ENCODE assay signal across 21 cellular contexts in genomic region chr16:89738538-89739317, GRCh38. TPM values are rescaled to one million over a fixed set of nuclear protein-coding genes. Genes with fewer than 3 reads are reported as not detected.
DNase-seq lines count a peak whose midpoint lies in the region; ATAC-seq, FAIRE-seq and TF ChIP-seq lines count a peak whose summit lies in the region.
"Had no signal": no experiment of that assay in that cellular context is flagged by ENCODE, and none has a peak within 500 bp of the region (broad histone marks: within the 10 kb centered on the region; RNA-seq: fewer than 3 reads in every experiment).

No MANE protein-coding gene starts in this region.

- TF ChIP-seq CTCF in ascending aorta (IDR thresholded peaks at IDR 0.05): no peak
- no peak for TF ChIP-seq CTCF in esophagus squamous epithelium (IDR thresholded peaks at IDR 0.05)

- TF ChIP-seq POLR2A in esophagus squamous epithelium (IDR thresholded peaks at IDR 0.05): no peak

- H3K4me3 ChIP-seq in ascending aorta: no peak overlapping the region
- no peak overlapping the region for H3K4me3 ChIP-seq in esophagus squamous epithelium
- H3K4me3 ChIP-seq: transverse colon had no signal

- H3K27ac ChIP-seq in ascending aorta (no peak overlapping the region), esophagus squamous epithelium (no peak overlapping the region)
- H3K27ac ChIP-seq: brain microvascular endothelial cell, transverse colon had no signal

- no peak for ATAC-seq in stimulated activated naive CD8-positive, alpha-beta T cell treated with anti-CD3 and anti-CD28 coated beads, Interleukin-15, Interleukin-2, amounts not matched to agents 100 U/mL and 50 U/mL, for 24 hours
- ATAC-seq in left lobe of liver: peak; percentile 50

- DNase-seq in stimulated activated naive CD8-positive, alpha-beta T cell treated with anti-CD3 and anti-CD28 coated beads, Interleukin-15, Interleukin-2, amounts not matched to agents 100 U/mL and 50 U/mL, for 24 hours: no peak
- DNase-seq in activated T-helper 1 cell treated with anti-CD3 and anti-CD28 coated beads, Interleukin-12 subunit alpha, Interleukin-12 subunit beta, Interleukin-2, Interleukin-4 antibody, amounts not matched to agents 30 ng/mL and 10 ng/mL and 1 ng/mL, durations not matched to agents 14 hours and 24 hours and 36 hours (ENCODE audit: low spot score): no peak
- no peak for DNase-seq in left lobe of liver (ENCODE audit: low spot score)
- DNase-seq in NCI-H2171 (lab: John Stamatoyannopoulos, UW): no peak
- no peak for DNase-seq in HTR-8/SVneo (ENCODE audit: insufficient read length, low spot score)
- no peak for DNase-seq in ascending aorta (ENCODE audit: low spot score in 2 of 2)
- DNase-seq in esophagus squamous epithelium (lab: John Stamatoyannopoulos, UW): no peak
- DNase-seq: activated CD4-positive, alpha-beta T cell treated with anti-CD3 and anti-CD28 coated beads for 4 hours; activated T-cell treated with anti-CD3 and anti-CD28 coated beads for 4 hours; brain microvascular endothelial cell; cortex of kidney; GOT3; naive B cell; NCI-H1436 treated with DMSO at 0.1 percent for 48 hours; NCI-H69; stimulated activated CD4-positive, alpha-beta T cell treated with anti-CD3 and anti-CD28 coated beads, Interleukin-1b, Interleukin-23, amount 100 ng/mL, for 48 hours; stimulated activated naive CD8-positive, alpha-beta T cell treated with anti-CD3 and anti-CD28 coated beads, Interleukin-15, amount 100 ng/mL, for 72 hours; transverse colon had no signal

- no peaks in the 10 kb centered on the region for H3K9me3 Mint-ChIP-seq in stimulated activated naive CD8-positive, alpha-beta T cell treated with anti-CD3 and anti-CD28 coated beads, Interleukin-15, Interleukin-2, amounts not matched to agents 100 ng/mL and 50 ng/mL, for 24 hours
- no peaks in the 10 kb centered on the region for H3K9me3 Mint-ChIP-seq in activated T-helper 1 cell treated with anti-CD3 and anti-CD28 coated beads, Interleukin-12 subunit alpha, Interleukin-12 subunit beta, Interleukin-2, Interleukin-4 antibody, amounts not matched to agents 30 ng/mL and 10 ng/mL and 1 ng/mL, durations not matched to agents 14 hours and 24 hours and 36 hours
- H3K9me3 Mint-ChIP-seq: naive B cell; stimulated activated naive CD8-positive, alpha-beta T cell treated with anti-CD3 and anti-CD28 coated beads, Interleukin-15, amount 100 ng/mL, for 72 hours had no signal

- peaks cover 79% of the 10 kb centered on the region for H3K36me3 Mint-ChIP-seq in stimulated activated naive CD8-positive, alpha-beta T cell treated with anti-CD3 and anti-CD28 coated beads, Interleukin-15, Interleukin-2, amounts not matched to agents 100 ng/mL and 50 ng/mL, for 24 hours (ENCODE audit: low read depth)
- H3K36me3 Mint-ChIP-seq in activated T-helper 1 cell treated with anti-CD3 and anti-CD28 coated beads, Interleukin-12 subunit alpha, Interleukin-12 subunit beta, Interleukin-2, Interleukin-4 antibody, amounts not matched to agents 30 ng/mL and 10 ng/mL and 1 ng/mL, durations not matched to agents 14 hours and 24 hours and 36 hours (ENCODE audit: low read depth): peaks cover 52% of the 10 kb centered on the region
- H3K36me3 Mint-ChIP-seq: naive B cell had no signal

- WGBS in esophagus squamous epithelium, 2 donors: 72 to 83% methylated on average over 3 to 8 of the region's 20 CpGs

- intact Hi-C loops in activated T-helper 1 cell treated with anti-CD3 and anti-CD28 coated beads, Interleukin-12 subunit alpha, Interleukin-12 subunit beta, Interleukin-2, Interleukin-4 antibody, amounts not matched to agents 30 ng/mL and 10 ng/mL and 1 ng/mL, durations not matched to agents 14 hours and 24 hours and 36 hours (cut with micrococcal nuclease): no loop called here
- intact Hi-C loops in ascending aorta (cut with DNase I): no loop called here
- intact Hi-C loops in esophagus squamous epithelium (cut with DNase I): no loop called here

- no peaks in the 10 kb centered on the region for H3K9me3 ChIP-seq in ascending aorta
- H3K9me3 ChIP-seq in esophagus squamous epithelium: no peaks in the 10 kb centered on the region
- H3K9me3 ChIP-seq: transverse colon had no signal

- H3K27ac Mint-ChIP-seq in stimulated activated naive CD8-positive, alpha-beta T cell treated with anti-CD3 and anti-CD28 coated beads, Interleukin-15, Interleukin-2, amounts not matched to agents 100 ng/mL and 50 ng/mL, for 24 hours: peak overlapping the region; percentile 41
- peak overlapping the region; percentile 34 for H3K27ac Mint-ChIP-seq in activated T-helper 1 cell treated with anti-CD3 and anti-CD28 coated beads, Interleukin-12 subunit alpha, Interleukin-12 subunit beta, Interleukin-2, Interleukin-4 antibody, amounts not matched to agents 30 ng/mL and 10 ng/mL and 1 ng/mL, durations not matched to agents 14 hours and 24 hours and 36 hours

- H3K4me1 Mint-ChIP-seq in stimulated activated naive CD8-positive, alpha-beta T cell treated with anti-CD3 and anti-CD28 coated beads, Interleukin-15, Interleukin-2, amounts not matched to agents 100 ng/mL and 50 ng/mL, for 24 hours (ENCODE audit: low read depth): peaks cover 24% of the 10 kb centered on the region
- H3K4me1 Mint-ChIP-seq in activated T-helper 1 cell treated with anti-CD3 and anti-CD28 coated beads, Interleukin-12 subunit alpha, Interleukin-12 subunit beta, Interleukin-2, Interleukin-4 antibody, amounts not matched to agents 30 ng/mL and 10 ng/mL and 1 ng/mL, durations not matched to agents 14 hours and 24 hours and 36 hours (ENCODE audit: low read depth): peaks cover 15% of the 10 kb centered on the region

- H3K27me3 ChIP-seq in ascending aorta (no peaks in the 10 kb centered on the region), esophagus squamous epithelium (no peaks in the 10 kb centered on the region)
- H3K27me3 ChIP-seq: brain microvascular endothelial cell, transverse colon had no signal

- H3K4me3 Mint-ChIP-seq in stimulated activated naive CD8-positive, alpha-beta T cell treated with anti-CD3 and anti-CD28 coated beads, Interleukin-15, Interleukin-2, amounts not matched to agents 100 ng/mL and 50 ng/mL, for 24 hours: no peak overlapping the region
- H3K4me3 Mint-ChIP-seq in activated T-helper 1 cell treated with anti-CD3 and anti-CD28 coated beads, Interleukin-12 subunit alpha, Interleukin-12 subunit beta, Interleukin-2, Interleukin-4 antibody, amounts not matched to agents 30 ng/mL and 10 ng/mL and 1 ng/mL, durations not matched to agents 14 hours and 24 hours and 36 hours: no peak overlapping the region
- H3K4me3 Mint-ChIP-seq: naive B cell; stimulated activated naive CD8-positive, alpha-beta T cell treated with anti-CD3 and anti-CD28 coated beads, Interleukin-15, amount 100 ng/mL, for 72 hours had no signal

- no peaks in the 10 kb centered on the region for H3K27me3 Mint-ChIP-seq in stimulated activated naive CD8-positive, alpha-beta T cell treated with anti-CD3 and anti-CD28 coated beads, Interleukin-15, Interleukin-2, amounts not matched to agents 100 ng/mL and 50 ng/mL, for 24 hours
- H3K27me3 Mint-ChIP-seq in activated T-helper 1 cell treated with anti-CD3 and anti-CD28 coated beads, Interleukin-12 subunit alpha, Interleukin-12 subunit beta, Interleukin-2, Interleukin-4 antibody, amounts not matched to agents 30 ng/mL and 10 ng/mL and 1 ng/mL, durations not matched to agents 14 hours and 24 hours and 36 hours (ENCODE audit: insufficient read depth): no peaks in the 10 kb centered on the region
- H3K27me3 Mint-ChIP-seq: naive B cell; stimulated activated naive CD8-positive, alpha-beta T cell treated with anti-CD3 and anti-CD28 coated beads, Interleukin-15, amount 100 ng/mL, for 72 hours had no signal

- H3K36me3 ChIP-seq in ascending aorta (peaks cover 55 to 63% of the 10 kb centered on the region in 2 donors), esophagus squamous epithelium (peaks cover 49 to 82% (median 60%) of the 10 kb centered on the region in 3 donors)

- FAIRE-seq in HTR-8/SVneo (lab: Jason Lieb, UNC): no peak
- FAIRE-seq: islet of Langerhans, TTC549 had no signal

- H3K4me1 ChIP-seq in ascending aorta: no peaks in the 10 kb centered on the region
- no peaks in the 10 kb centered on the region for H3K4me1 ChIP-seq in esophagus squamous epithelium
- H3K4me1 ChIP-seq: transverse colon had no signal

RNA-seq across cellular contexts. Expression of gene ZNF276, which starts 17.4 kb away (rescaled TPM):
- 34.2 and 36.4 TPM in 2 replicates for total RNA-seq in activated T-helper 1 cell treated with anti-CD3 and anti-CD28 coated beads, Interleukin-12 subunit alpha, Interleukin-12 subunit beta, Interleukin-2, Interleukin-4 antibody, amounts not matched to agents 30 ng/mL and 10 ng/mL and 1 ng/mL, durations not matched to agents 14 hours and 24 hours and 36 hours
- 13.2 TPM for total RNA-seq in left lobe of liver
- total RNA-seq in ascending aorta: 30.7 TPM
- total RNA-seq in esophagus squamous epithelium: 10 to 100 TPM; 18.1 to 43.3 (median 34.1) TPM

RNA-seq across cellular contexts. Expression of gene VPS9D1, which starts 18.0 kb away (rescaled TPM):
- total RNA-seq in activated T-helper 1 cell treated with anti-CD3 and anti-CD28 coated beads, Interleukin-12 subunit alpha, Interleukin-12 subunit beta, Interleukin-2, Interleukin-4 antibody, amounts not matched to agents 30 ng/mL and 10 ng/mL and 1 ng/mL, durations not matched to agents 14 hours and 24 hours and 36 hours: 4.9 and 5.9 TPM in 2 replicates
- total RNA-seq in left lobe of liver: 15.0 TPM
- total RNA-seq in ascending aorta: 17.2 TPM
- 10 to 100 TPM in 3 of 4 donors, 1 to 10 TPM in 1; 7.1 to 25.0 (median 13.8) TPM for total RNA-seq in esophagus squamous epithelium

RNA-seq across cellular contexts. Expression of gene SPATA2L, which starts 37.2 kb away (rescaled TPM):
- total RNA-seq in activated T-helper 1 cell treated with anti-CD3 and anti-CD28 coated beads, Interleukin-12 subunit alpha, Interleukin-12 subunit beta, Interleukin-2, Interleukin-4 antibody, amounts not matched to agents 30 ng/mL and 10 ng/mL and 1 ng/mL, durations not matched to agents 14 hours and 24 hours and 36 hours: 14.1 and 15.2 TPM in 2 replicates
- total RNA-seq in left lobe of liver (13.8 TPM), ascending aorta (34.7 TPM), esophagus squamous epithelium (10 to 100 TPM in 2 of 4 donors, 1 to 10 TPM in 2; 6.1 to 26.1 (median 8.9) TPM)

RNA-seq across cellular contexts. Expression of gene CDK10, which starts 52.2 kb away (rescaled TPM):
- 93.9 and 99.6 TPM in 2 replicates for total RNA-seq in activated T-helper 1 cell treated with anti-CD3 and anti-CD28 coated beads, Interleukin-12 subunit alpha, Interleukin-12 subunit beta, Interleukin-2, Interleukin-4 antibody, amounts not matched to agents 30 ng/mL and 10 ng/mL and 1 ng/mL, durations not matched to agents 14 hours and 24 hours and 36 hours
- total RNA-seq in left lobe of liver (69.1 TPM), ascending aorta (141 TPM), esophagus squamous epithelium (10 to 100 TPM; 21.6 to 45.0 (median 39.3) TPM)
